ENCODE assay signal across 8 cellular contexts in the genomic region with DNA sequence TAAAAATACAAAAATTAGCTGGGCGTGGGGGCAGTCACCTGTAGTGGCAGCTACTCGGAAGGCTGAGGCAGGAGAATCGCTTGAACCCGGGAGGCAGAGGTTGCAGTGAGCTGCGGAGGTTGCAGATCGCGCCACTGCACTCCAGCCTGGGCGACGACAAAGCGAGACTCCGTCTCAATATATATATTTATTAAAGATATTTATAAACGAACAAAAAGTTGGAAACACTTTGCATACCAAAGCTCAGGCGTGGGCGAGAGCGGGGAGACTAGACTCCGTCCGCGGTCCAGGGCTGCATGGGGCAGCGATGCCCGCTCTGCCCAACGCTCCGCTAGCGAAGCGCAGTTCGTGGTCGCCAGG. TPM values are rescaled to one million over a fixed set of nuclear protein-coding genes. Genes with fewer than 3 reads are reported as not detected.
A peak's percentile ranks its signal among the peaks of the same experiment; 100 is the strongest.
DNase-seq lines count a peak whose midpoint lies in the region; ATAC-seq and TF ChIP-seq lines count a peak whose summit lies in the region.

No MANE protein-coding gene starts in this region.

- no TSS peak for BruUV-seq in Calu3 (replicated peaks; lab: Mats Ljungman, UMichigan)

- ATAC-seq in T-helper 17 cell (no peak), GM18909 (IDR thresholded peaks at IDR 0.05; ENCODE audit: poor library complexity, unreplicated experiment) (no peak)

- H3K27me3 ChIP-seq in prostate gland (replicated peaks; ENCODE audit: insufficient read depth) = no peaks in the 10 kb centered on the region

- H3K36me3 Mint-ChIP-seq in Calu3 (ENCODE audit: insufficient read depth, unreplicated experiment) (no peaks in the 10 kb centered on the region), T-helper 17 cell (ENCODE audit: low read depth) (no peaks in the 10 kb centered on the region)

- no peaks in the 10 kb centered on the region for H3K4me1 ChIP-seq in prostate gland (replicated peaks)

- TF ChIP-seq CTCF in Calu3 (IDR thresholded peaks at IDR 0.05; ENCODE audit: unreplicated experiment) = no peak
- TF ChIP-seq CTCF in foreskin fibroblast (IDR thresholded peaks at IDR 0.05; ENCODE audit: low read depth, low read length) = no peak
- no peak for TF ChIP-seq CTCF in prostate gland (IDR thresholded peaks at IDR 0.05)

- intact Hi-C loops in Calu3 (cut with micrococcal nuclease; ENCODE audit: unreplicated experiment) (loop anchor here (1.0 to 5.0 kb wide), 4 partner anchors 46 to 137 kb away; no protein-coding TSS in a partner anchor), prostate gland (cut with DNase I) (loop anchor here (1.0 kb wide), 1 partner anchor 80 kb away; no protein-coding TSS in a partner anchor)

- no peak for TF ChIP-seq POLR2A in prostate gland (IDR thresholded peaks at IDR 0.05)

- DNase-seq in Calu3 = no peak
- DNase-seq in T-helper 17 cell = no peak
- no peak for DNase-seq in foreskin fibroblast
- DNase-seq in prostate gland (ENCODE audit: low spot score) = no peak
- no peak for DNase-seq in stimulated activated CD4-positive, alpha-beta T cell treated with anti-CD3 and anti-CD28 coated beads, Interleukin-4, amount 100 ng/mL, for 4 hours
- no peak for DNase-seq in NCI-H1436 treated with DMSO at 0.1 percent for 48 hours (lab: John Stamatoyannopoulos, UW)
- no peak for DNase-seq in NCI-H2227 (lab: John Stamatoyannopoulos, UW; ENCODE audit: unreplicated experiment)

- H3K27ac ChIP-seq in prostate gland = no peak overlapping the region

- H3K4me1 Mint-ChIP-seq in Calu3 (ENCODE audit: low read depth, unreplicated experiment) (no peaks in the 10 kb centered on the region), T-helper 17 cell (peaks cover 12% of the 10 kb centered on the region)

- WGBS in prostate gland = 90% methylated on average over 26 of the region's 26 CpGs

- H3K27me3 Mint-ChIP-seq in Calu3 (ENCODE audit: unreplicated experiment) = peaks cover 46% of the 10 kb centered on the region
- peaks cover 11% of the 10 kb centered on the region for H3K27me3 Mint-ChIP-seq in T-helper 17 cell

- H3K36me3 ChIP-seq in prostate gland = no peaks in the 10 kb centered on the region

- H3K4me3 ChIP-seq in foreskin fibroblast (ENCODE audit: low read depth in 1 of 2, low read length in 2 of 2) = peak overlapping the region; percentile 49
- H3K4me3 ChIP-seq in prostate gland = peak overlapping the region; percentile 27 to 41

- H3K4me3 Mint-ChIP-seq in Calu3 (ENCODE audit: low read depth, unreplicated experiment) (peak overlapping the region; percentile 54), T-helper 17 cell (peak overlapping the region; percentile 83)

- H3K27ac Mint-ChIP-seq in Calu3 (ENCODE audit: unreplicated experiment) = no peak overlapping the region
- H3K27ac Mint-ChIP-seq in T-helper 17 cell = peak overlapping the region; percentile 16

- H3K9me3 ChIP-seq in T-helper 17 cell (ENCODE audit: control insufficient read depth, low read length, poor library complexity, severe bottlenecking) = no peaks in the 10 kb centered on the region
- no peaks in the 10 kb centered on the region for H3K9me3 ChIP-seq in prostate gland

- H3K9me3 Mint-ChIP-seq in Calu3 (ENCODE audit: low read depth, unreplicated experiment) = no peaks in the 10 kb centered on the region

- CTCF ChIA-PET in Calu3 (lab: Charles Lee) = interaction anchor here (0.7 to 2.1 kb wide), 6 partner anchors 8 to 204 kb away, joined by 3 to 14 read pairs (median 3); a partner anchor contains a TSS

RNA-seq across cellular contexts. Expression of a gene that starts 7.9 kb away (rescaled TPM):
- total RNA-seq in Calu3 (2022) = not detected in 2 replicates
- total RNA-seq in T-helper 17 cell = under 1 TPM in 1 of 2 donors, not detected in 1; 0.99 TPM
- total RNA-seq in prostate gland = not detected

RNA-seq across cellular contexts. Expression of a gene that starts 38.0 kb away (rescaled TPM):
- total RNA-seq in Calu3 (2022) (not detected in 2 replicates), T-helper 17 cell (10 to 100 TPM in 1 of 2 donors, 1 to 10 TPM in 1; 9.7 to 24.4 TPM), prostate gland (10 to 100 TPM in 1 of 2 donors, 1 to 10 TPM in 1; 3.6 to 12.8 TPM)
